17 cellular contexts compared by ENCODE assay signal in genomic region chr4:3288571-3289094, GRCh38. TPM values are rescaled to one million over a fixed set of nuclear protein-coding genes. Genes with fewer than 3 reads are reported as not detected.
"Had no signal": no experiment of that assay in that cellular context is flagged by ENCODE, and none has a peak within 500 bp of the region (broad histone marks: within the 10 kb centered on the region; RNA-seq: fewer than 3 reads in every experiment).

No MANE protein-coding gene starts in this region.

- DNase-seq: activated CD4-positive, alpha-beta T cell treated with anti-CD3 and anti-CD28 coated beads for 48 hours; activated gamma-delta T cell; activated naive CD8-positive, alpha-beta T cell treated with anti-CD3 and anti-CD28 coated beads for 36 hours; brain microvascular endothelial cell; effector CD8-positive, alpha-beta T cell; heart right ventricle; lower lobe of right lung; naive thymus-derived CD8-positive, alpha-beta T cell; nucleus accumbens; psoas muscle; T-helper 1 cell; thyroid gland had no signal

- H3K36me3 ChIP-seq: brain microvascular endothelial cell, gastrocnemius medialis, heart right ventricle, lower lobe of right lung, right lobe of liver, thyroid gland had no signal

- H3K27ac ChIP-seq: brain microvascular endothelial cell, gastrocnemius medialis, lower lobe of right lung, psoas muscle, right lobe of liver, SK-N-MC, thyroid gland had no signal

- H3K4me3 ChIP-seq: gastrocnemius medialis, heart right ventricle, lower lobe of right lung, psoas muscle, right lobe of liver, SK-N-MC, thyroid gland had no signal

- ATAC-seq: gastrocnemius medialis; lower lobe of right lung; naive thymus-derived CD8-positive, alpha-beta T cell; psoas muscle; right lobe of liver; stimulated activated naive CD8-positive, alpha-beta T cell treated with anti-CD3 and anti-CD28 coated beads, Interleukin-15, amount 100 ng/mL, for 72 hours had no signal

- FAIRE-seq: keratinocyte had no signal

- H3K27me3 ChIP-seq: gastrocnemius medialis, right lobe of liver, thyroid gland had no signal

- H3K9me3 ChIP-seq: gastrocnemius medialis, heart right ventricle, lower lobe of right lung, psoas muscle, right lobe of liver, thyroid gland had no signal

RNA-seq across cellular contexts. Expression of gene MSANTD1, which starts 39.7 kb away (rescaled TPM):
- polyA plus RNA-seq: keratinocyte had no signal
